In genomic region chr1:92516574-92516973, GRCh38 we compare ENCODE assay signal across 21 cellular contexts. TPM values are rescaled to one million over a fixed set of nuclear protein-coding genes. Genes with fewer than 3 reads are reported as not detected.
"Had no signal": no experiment of that assay in that cellular context is flagged by ENCODE, and none has a peak within 500 bp of the region (broad histone marks: within the 10 kb centered on the region; RNA-seq: fewer than 3 reads in every experiment).

No MANE protein-coding gene starts in this region.

- DNase-seq: effector memory CD4-positive, alpha-beta T cell; heart left ventricle; hippocampal formation; left colon; left ventricle myocardium superior; mesenchymal stem cell; midbrain; nephron progenitor cell; psoas muscle; retina; right lobe of liver; stimulated activated CD4-positive, alpha-beta T cell treated with anti-CD3 and anti-CD28 coated beads, Interleukin-4, amount 100 ng/mL, for 1 hour; stimulated activated CD8-positive, alpha-beta memory T cell treated with anti-CD3 and anti-CD28 coated beads, Interleukin-4, amount 100 ng/mL, for 48 hours; transverse colon had no signal

- H3K9me3 Mint-ChIP-seq: nephron progenitor cell; stimulated activated effector memory CD8-positive, alpha-beta T cell treated with anti-CD3 and anti-CD28 coated beads, Interleukin-12 subunit alpha, Interleukin-12 subunit beta, amount 100 ng/mL, for 72 hours; stimulated activated naive CD8-positive, alpha-beta T cell treated with anti-CD3 and anti-CD28 coated beads, Interleukin-15, Interleukin-2, amounts not matched to agents 100 ng/mL and 50 ng/mL, for 24 hours had no signal

- H3K4me1 Mint-ChIP-seq: nephron progenitor cell had no signal

- H3K27me3 ChIP-seq: heart left ventricle, right lobe of liver, transverse colon had no signal

- H3K27ac Mint-ChIP-seq: nephron progenitor cell; stimulated activated effector memory CD8-positive, alpha-beta T cell treated with anti-CD3 and anti-CD28 coated beads, Interleukin-12 subunit alpha, Interleukin-12 subunit beta, amount 100 ng/mL, for 72 hours; stimulated activated naive CD8-positive, alpha-beta T cell treated with anti-CD3 and anti-CD28 coated beads, Interleukin-15, Interleukin-2, amounts not matched to agents 100 ng/mL and 50 ng/mL, for 24 hours had no signal

- H3K27ac ChIP-seq: heart left ventricle, psoas muscle, right lobe of liver, thoracic aorta, transverse colon had no signal

- H3K4me3 Mint-ChIP-seq: nephron progenitor cell; stimulated activated effector memory CD8-positive, alpha-beta T cell treated with anti-CD3 and anti-CD28 coated beads, Interleukin-12 subunit alpha, Interleukin-12 subunit beta, amount 100 ng/mL, for 72 hours; stimulated activated naive CD8-positive, alpha-beta T cell treated with anti-CD3 and anti-CD28 coated beads, Interleukin-15, Interleukin-2, amounts not matched to agents 100 ng/mL and 50 ng/mL, for 24 hours had no signal

- H3K4me1 ChIP-seq: heart left ventricle, psoas muscle, right lobe of liver, transverse colon had no signal

- H3K9me3 ChIP-seq: heart left ventricle, psoas muscle, right lobe of liver, thoracic aorta, transverse colon had no signal

- ATAC-seq: esophagus mucosa; heart left ventricle; left colon; left ventricle myocardium superior; psoas muscle; right lobe of liver; stimulated activated effector memory CD8-positive, alpha-beta T cell treated with anti-CD3 and anti-CD28 coated beads, Interleukin-12 subunit alpha, Interleukin-12 subunit beta, amount 100 ng/mL, for 72 hours had no signal

- H3K4me3 ChIP-seq: heart left ventricle, lung, psoas muscle, right lobe of liver, thoracic aorta, transverse colon had no signal

- H3K27me3 Mint-ChIP-seq: stimulated activated naive CD8-positive, alpha-beta T cell treated with anti-CD3 and anti-CD28 coated beads, Interleukin-15, Interleukin-2, amounts not matched to agents 100 ng/mL and 50 ng/mL, for 24 hours had no signal

RNA-seq across cellular contexts. Expression of gene GFI1, which starts 29.8 kb away (rescaled TPM):
- total RNA-seq: frontal cortex, osteoblast had no signal
